ENCODE assay signal across 2 cellular contexts in genomic region chr10:75202321-75203096, GRCh38.
TF ChIP-seq lines count a peak whose summit lies in the region.

No MANE protein-coding gene starts in this region.

TF ChIP-seq in IMR-90, 13 proteins besides CTCF, POLR2A, EP300 and RAD21:
- TF ChIP-seq, protein P1, sequence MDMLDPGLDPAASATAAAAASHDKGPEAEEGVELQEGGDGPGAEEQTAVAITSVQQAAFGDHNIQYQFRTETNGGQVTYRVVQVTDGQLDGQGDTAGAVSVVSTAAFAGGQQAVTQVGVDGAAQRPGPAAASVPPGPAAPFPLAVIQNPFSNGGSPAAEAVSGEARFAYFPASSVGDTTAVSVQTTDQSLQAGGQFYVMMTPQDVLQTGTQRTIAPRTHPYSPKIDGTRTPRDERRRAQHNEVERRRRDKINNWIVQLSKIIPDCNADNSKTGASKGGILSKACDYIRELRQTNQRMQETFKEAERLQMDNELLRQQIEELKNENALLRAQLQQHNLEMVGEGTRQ (IDR thresholded peaks at IDR 0.05; ENCODE audit: low read depth, low read length), result no peak
- no peak for TF ChIP-seq CEBPB (IDR thresholded peaks at IDR 0.05; ENCODE audit: low read depth, low read length)
- no peak for TF ChIP-seq NFE2L2 (IDR thresholded peaks at IDR 0.05; ENCODE audit: low read depth, low read length)
- TF ChIP-seq RFX5 (IDR thresholded peaks at IDR 0.05; ENCODE audit: low read depth, low read length), result no peak
- TF ChIP-seq MAFK (IDR thresholded peaks at IDR 0.05; ENCODE audit: low read depth, low read length), result no peak
- no peak for TF ChIP-seq SMC3 (IDR thresholded peaks at IDR 0.05; ENCODE audit: low read depth, low read length)
- no peak for TF ChIP-seq CHD1 (IDR thresholded peaks at IDR 0.05; ENCODE audit: low read depth, low read length)
- TF ChIP-seq BHLHE40 (IDR thresholded peaks at IDR 0.05; ENCODE audit: low read depth, low read length), result no peak
- TF ChIP-seq MXI1 (IDR thresholded peaks at IDR 0.05; ENCODE audit: borderline replicate concordance, low read depth, low read length), result no peak
- TF ChIP-seq ELK1 (IDR thresholded peaks at IDR 0.05; ENCODE audit: borderline replicate concordance, low read depth, low read length), result no peak
- no peak for TF ChIP-seq MAZ (IDR thresholded peaks at IDR 0.05; ENCODE audit: borderline replicate concordance, low read depth, low read length)
- no peak for TF ChIP-seq RCOR1 (IDR thresholded peaks at IDR 0.05; ENCODE audit: insufficient replicate concordance, low read length)
- no peak for TF ChIP-seq FOS (IDR thresholded peaks at IDR 0.05; ENCODE audit: low read depth, low read length)
TF ChIP-seq in IMR-90: peak in this region for 0.

TF ChIP-seq in GM12891, 5 proteins besides CTCF, POLR2A, EP300 and RAD21 (continued from another document):
- TF ChIP-seq POU2F2 (IDR thresholded peaks at IDR 0.05; ENCODE audit: low read depth, low read length) (no peak), TAF1 (IDR thresholded peaks at IDR 0.05; ENCODE audit: low read depth, low read length) (no peak), PAX5 (IDR thresholded peaks at IDR 0.05; ENCODE audit: insufficient read depth, low read length, severe bottlenecking) (no peak), SPI1 (IDR thresholded peaks at IDR 0.05; ENCODE audit: low read depth, low read length) (no peak)
TF ChIP-seq in GM12891: peak in this region for 0.
